ENCODE assay signal across 1 cellular context in the genomic region with DNA sequence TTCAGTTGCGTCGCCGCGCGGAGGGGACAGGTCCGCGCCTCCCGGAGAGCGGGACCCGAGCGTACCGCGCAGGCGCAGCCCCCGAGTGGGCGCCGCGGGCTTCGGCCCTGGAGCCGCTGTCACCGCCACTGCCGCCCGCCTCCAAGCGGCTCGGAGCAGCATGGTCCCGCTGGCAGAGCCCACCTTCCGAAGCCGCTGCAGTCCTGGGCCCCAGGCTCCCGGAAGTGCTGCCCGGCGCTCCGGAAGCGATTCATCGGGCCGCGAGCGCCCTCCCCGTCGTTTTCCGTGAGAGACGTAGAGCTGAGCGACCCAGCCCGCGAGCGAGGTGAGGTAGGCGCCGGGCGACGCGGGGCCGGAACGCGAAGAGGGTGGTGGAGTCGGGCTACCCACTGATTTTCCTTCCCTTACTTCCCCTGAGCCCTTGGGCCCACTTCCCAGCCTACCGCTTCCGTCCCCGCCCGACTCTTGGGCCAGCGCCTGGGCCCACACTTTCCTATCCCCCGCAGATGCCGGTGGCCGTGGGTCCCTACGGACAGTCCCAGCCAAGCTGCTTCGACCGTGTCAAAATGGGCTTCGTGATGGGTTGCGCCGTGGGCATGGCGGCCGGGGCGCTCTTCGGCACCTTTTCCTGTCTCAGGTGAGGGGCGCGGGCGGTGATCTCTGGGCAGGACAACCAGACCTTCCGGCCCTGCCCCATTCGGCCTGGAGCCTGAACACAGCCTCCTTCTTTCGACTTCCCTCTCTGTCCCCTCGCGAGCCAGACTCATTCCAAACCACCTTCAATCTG.
TF ChIP-seq lines count a peak whose summit lies in the region.

A gene (minus strand): TSS at position 226 of the 787 bp plus-strand sequence. CDS start 64 bp downstream, at position 162.
A gene (plus strand): TSS at position 279 of the 787 bp plus-strand sequence. CDS start 228 bp downstream, at position 507.

TF ChIP-seq in GM12878, 131 proteins besides CTCF, POLR2A, EP300 and RAD21 (continued from another document and continues in another):
- TF ChIP-seq, protein P1, sequence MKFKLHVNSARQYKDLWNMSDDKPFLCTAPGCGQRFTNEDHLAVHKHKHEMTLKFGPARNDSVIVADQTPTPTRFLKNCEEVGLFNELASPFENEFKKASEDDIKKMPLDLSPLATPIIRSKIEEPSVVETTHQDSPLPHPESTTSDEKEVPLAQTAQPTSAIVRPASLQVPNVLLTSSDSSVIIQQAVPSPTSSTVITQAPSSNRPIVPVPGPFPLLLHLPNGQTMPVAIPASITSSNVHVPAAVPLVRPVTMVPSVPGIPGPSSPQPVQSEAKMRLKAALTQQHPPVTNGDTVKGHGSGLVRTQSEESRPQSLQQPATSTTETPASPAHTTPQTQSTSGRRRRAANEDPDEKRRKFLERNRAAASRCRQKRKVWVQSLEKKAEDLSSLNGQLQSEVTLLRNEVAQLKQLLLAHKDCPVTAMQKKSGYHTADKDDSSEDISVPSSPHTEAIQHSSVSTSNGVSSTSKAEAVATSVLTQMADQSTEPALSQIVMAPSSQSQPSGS (IDR thresholded peaks at IDR 0.05; ENCODE audit: low read length): no peak
- no peak for TF ChIP-seq TCF3 (IDR thresholded peaks at IDR 0.05; ENCODE audit: borderline replicate concordance, insufficient read depth, low read depth, low read length)
- no peak for TF ChIP-seq NRF1 (conservative IDR thresholded peaks at IDR 0.05; ENCODE audit: low read depth, low read length)
- TF ChIP-seq, protein P2, sequence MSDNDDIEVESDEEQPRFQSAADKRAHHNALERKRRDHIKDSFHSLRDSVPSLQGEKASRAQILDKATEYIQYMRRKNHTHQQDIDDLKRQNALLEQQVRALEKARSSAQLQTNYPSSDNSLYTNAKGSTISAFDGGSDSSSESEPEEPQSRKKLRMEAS (IDR thresholded peaks at IDR 0.05; ENCODE audit: low read depth, low read length): no peak; the same call in 1 of the 2 replicates
- TF ChIP-seq SMC3 (IDR thresholded peaks at IDR 0.05; ENCODE audit: borderline replicate concordance, low read length): 0 out of 2 replicates have a peak, but pooled peaks have one; percentile 0
- peak; percentile 71 for TF ChIP-seq HCFC1 (IDR thresholded peaks at IDR 0.05; ENCODE audit: low read length)
- TF ChIP-seq SIX5 (IDR thresholded peaks at IDR 0.05; ENCODE audit: low read depth, low read length, severe bottlenecking): peak; percentile 53
- TF ChIP-seq BCL11A (IDR thresholded peaks at IDR 0.05; ENCODE audit: low read depth, low read length): no peak
- peak; percentile 38; the same call in 1 of the 2 replicates for TF ChIP-seq FOXK2 (IDR thresholded peaks at IDR 0.05)
- TF ChIP-seq CREM (IDR thresholded peaks at IDR 0.05; ENCODE audit: low read depth): peak; percentile 98
- TF ChIP-seq, protein P3, sequence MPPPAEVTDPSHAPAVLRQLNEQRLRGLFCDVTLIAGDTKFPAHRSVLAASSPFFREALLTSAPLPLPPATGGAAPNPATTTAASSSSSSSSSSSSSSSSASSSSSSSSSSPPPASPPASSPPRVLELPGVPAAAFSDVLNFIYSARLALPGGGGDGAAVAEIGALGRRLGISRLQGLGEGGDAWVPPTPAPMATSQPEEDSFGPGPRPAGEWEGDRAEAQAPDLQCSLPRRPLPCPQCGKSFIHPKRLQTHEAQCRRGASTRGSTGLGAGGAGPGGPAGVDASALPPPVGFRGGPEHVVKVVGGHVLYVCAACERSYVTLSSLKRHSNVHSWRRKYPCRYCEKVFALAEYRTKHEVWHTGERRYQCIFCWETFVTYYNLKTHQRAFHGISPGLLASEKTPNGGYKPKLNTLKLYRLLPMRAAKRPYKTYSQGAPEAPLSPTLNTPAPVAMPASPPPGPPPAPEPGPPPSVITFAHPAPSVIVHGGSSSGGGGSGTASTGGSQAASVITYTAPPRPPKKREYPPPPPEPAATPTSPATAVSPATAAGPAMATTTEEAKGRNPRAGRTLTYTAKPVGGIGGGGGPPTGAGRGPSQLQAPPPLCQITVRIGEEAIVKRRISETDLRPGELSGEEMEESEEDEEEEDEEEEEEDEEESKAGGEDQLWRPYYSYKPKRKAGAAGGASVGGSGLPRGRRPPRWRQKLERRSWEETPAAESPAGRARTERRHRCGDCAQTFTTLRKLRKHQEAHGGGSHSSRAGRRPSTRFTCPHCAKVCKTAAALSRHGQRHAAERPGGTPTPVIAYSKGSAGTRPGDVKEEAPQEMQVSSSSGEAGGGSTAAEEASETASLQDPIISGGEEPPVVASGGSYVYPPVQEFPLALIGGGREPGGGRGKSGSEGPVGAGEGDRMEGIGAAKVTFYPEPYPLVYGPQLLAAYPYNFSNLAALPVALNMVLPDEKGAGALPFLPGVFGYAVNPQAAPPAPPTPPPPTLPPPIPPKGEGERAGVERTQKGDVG (CRISPR knock-in tag; IDR thresholded peaks at IDR 0.05): no peak
- TF ChIP-seq ZNF384 (IDR thresholded peaks at IDR 0.05; ENCODE audit: borderline replicate concordance, low read depth, low read length): no peak
- TF ChIP-seq, protein P4, sequence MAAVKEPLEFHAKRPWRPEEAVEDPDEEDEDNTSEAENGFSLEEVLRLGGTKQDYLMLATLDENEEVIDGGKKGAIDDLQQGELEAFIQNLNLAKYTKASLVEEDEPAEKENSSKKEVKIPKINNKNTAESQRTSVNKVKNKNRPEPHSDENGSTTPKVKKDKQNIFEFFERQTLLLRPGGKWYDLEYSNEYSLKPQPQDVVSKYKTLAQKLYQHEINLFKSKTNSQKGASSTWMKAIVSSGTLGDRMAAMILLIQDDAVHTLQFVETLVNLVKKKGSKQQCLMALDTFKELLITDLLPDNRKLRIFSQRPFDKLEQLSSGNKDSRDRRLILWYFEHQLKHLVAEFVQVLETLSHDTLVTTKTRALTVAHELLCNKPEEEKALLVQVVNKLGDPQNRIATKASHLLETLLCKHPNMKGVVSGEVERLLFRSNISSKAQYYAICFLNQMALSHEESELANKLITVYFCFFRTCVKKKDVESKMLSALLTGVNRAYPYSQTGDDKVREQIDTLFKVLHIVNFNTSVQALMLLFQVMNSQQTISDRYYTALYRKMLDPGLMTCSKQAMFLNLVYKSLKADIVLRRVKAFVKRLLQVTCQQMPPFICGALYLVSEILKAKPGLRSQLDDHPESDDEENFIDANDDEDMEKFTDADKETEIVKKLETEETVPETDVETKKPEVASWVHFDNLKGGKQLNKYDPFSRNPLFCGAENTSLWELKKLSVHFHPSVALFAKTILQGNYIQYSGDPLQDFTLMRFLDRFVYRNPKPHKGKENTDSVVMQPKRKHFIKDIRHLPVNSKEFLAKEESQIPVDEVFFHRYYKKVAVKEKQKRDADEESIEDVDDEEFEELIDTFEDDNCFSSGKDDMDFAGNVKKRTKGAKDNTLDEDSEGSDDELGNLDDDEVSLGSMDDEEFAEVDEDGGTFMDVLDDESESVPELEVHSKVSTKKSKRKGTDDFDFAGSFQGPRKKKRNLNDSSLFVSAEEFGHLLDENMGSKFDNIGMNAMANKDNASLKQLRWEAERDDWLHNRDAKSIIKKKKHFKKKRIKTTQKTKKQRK (IDR thresholded peaks at IDR 0.05; ENCODE audit: low read depth, low read length): no peak
- peak; percentile 99 for TF ChIP-seq NR2C1 (IDR thresholded peaks at IDR 0.05)
- peak; percentile 89; the same call in 1 of the 2 replicates for TF ChIP-seq LARP7 (IDR thresholded peaks at IDR 0.05)
- TF ChIP-seq BACH1 (IDR thresholded peaks at IDR 0.05; ENCODE audit: borderline replicate concordance): peak; percentile 23
- TF ChIP-seq, protein P5, sequence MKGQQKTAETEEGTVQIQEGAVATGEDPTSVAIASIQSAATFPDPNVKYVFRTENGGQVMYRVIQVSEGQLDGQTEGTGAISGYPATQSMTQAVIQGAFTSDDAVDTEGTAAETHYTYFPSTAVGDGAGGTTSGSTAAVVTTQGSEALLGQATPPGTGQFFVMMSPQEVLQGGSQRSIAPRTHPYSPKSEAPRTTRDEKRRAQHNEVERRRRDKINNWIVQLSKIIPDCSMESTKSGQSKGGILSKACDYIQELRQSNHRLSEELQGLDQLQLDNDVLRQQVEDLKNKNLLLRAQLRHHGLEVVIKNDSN (IDR thresholded peaks at IDR 0.05; ENCODE audit: borderline replicate concordance, extremely low read length, insufficient read depth, low read depth, low read length): no peak
- no peak for TF ChIP-seq MYB (IDR thresholded peaks at IDR 0.05; ENCODE audit: borderline replicate concordance, low read depth, low read length)
- no peak for TF ChIP-seq ZNF622 (IDR thresholded peaks at IDR 0.05)
- TF ChIP-seq MYC (IDR thresholded peaks at IDR 0.05; ENCODE audit: insufficient read depth, insufficient read length, insufficient replicate concordance, low read length, severe bottlenecking): no peak
- TF ChIP-seq SMAD5 (IDR thresholded peaks at IDR 0.05; ENCODE audit: low read depth): no peak
- TF ChIP-seq STAT3 (IDR thresholded peaks at IDR 0.05; ENCODE audit: low read depth, low read length): no peak
- TF ChIP-seq SPI1 (IDR thresholded peaks at IDR 0.05; ENCODE audit: borderline replicate concordance, insufficient read depth, low read depth, low read length): no peak
- TF ChIP-seq POLR2AphosphoS2 (IDR thresholded peaks at IDR 0.05; ENCODE audit: low read depth, low read length): peak; percentile 76; the same call in 1 of the 2 replicates
- peak; percentile 98 for TF ChIP-seq GABPA (IDR thresholded peaks at IDR 0.05; ENCODE audit: low read depth)
- no peak for TF ChIP-seq JUND (IDR thresholded peaks at IDR 0.05; ENCODE audit: low read depth, low read length)
- TF ChIP-seq NR2C2 (IDR thresholded peaks at IDR 0.05; ENCODE audit: borderline replicate concordance, control insufficient read depth, insufficient read length, low read depth): peak; percentile 83
- no peak; the same call in 1 of the 2 replicates for TF ChIP-seq SMARCA5 (IDR thresholded peaks at IDR 0.05)
- TF ChIP-seq STAT1 (conservative IDR thresholded peaks at IDR 0.05): no peak
- TF ChIP-seq, protein P6, sequence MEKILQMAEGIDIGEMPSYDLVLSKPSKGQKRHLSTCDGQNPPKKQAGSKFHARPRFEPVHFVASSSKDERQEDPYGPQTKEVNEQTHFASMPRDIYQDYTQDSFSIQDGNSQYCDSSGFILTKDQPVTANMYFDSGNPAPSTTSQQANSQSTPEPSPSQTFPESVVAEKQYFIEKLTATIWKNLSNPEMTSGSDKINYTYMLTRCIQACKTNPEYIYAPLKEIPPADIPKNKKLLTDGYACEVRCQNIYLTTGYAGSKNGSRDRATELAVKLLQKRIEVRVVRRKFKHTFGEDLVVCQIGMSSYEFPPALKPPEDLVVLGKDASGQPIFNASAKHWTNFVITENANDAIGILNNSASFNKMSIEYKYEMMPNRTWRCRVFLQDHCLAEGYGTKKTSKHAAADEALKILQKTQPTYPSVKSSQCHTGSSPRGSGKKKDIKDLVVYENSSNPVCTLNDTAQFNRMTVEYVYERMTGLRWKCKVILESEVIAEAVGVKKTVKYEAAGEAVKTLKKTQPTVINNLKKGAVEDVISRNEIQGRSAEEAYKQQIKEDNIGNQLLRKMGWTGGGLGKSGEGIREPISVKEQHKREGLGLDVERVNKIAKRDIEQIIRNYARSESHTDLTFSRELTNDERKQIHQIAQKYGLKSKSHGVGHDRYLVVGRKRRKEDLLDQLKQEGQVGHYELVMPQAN (conservative IDR thresholded peaks at IDR 0.05): peak; percentile 89
- TF ChIP-seq CEBPB (IDR thresholded peaks at IDR 0.05; ENCODE audit: borderline replicate concordance in 1 of 2, low read depth in 2 of 2, low read length in 2 of 2): no peak
- TF ChIP-seq MXI1 (IDR thresholded peaks at IDR 0.05; ENCODE audit: low read depth, low read length): peak; percentile 68
- TF ChIP-seq CHD1 (IDR thresholded peaks at IDR 0.05; ENCODE audit: low read depth, low read length): no peak
- TF ChIP-seq, protein P7, sequence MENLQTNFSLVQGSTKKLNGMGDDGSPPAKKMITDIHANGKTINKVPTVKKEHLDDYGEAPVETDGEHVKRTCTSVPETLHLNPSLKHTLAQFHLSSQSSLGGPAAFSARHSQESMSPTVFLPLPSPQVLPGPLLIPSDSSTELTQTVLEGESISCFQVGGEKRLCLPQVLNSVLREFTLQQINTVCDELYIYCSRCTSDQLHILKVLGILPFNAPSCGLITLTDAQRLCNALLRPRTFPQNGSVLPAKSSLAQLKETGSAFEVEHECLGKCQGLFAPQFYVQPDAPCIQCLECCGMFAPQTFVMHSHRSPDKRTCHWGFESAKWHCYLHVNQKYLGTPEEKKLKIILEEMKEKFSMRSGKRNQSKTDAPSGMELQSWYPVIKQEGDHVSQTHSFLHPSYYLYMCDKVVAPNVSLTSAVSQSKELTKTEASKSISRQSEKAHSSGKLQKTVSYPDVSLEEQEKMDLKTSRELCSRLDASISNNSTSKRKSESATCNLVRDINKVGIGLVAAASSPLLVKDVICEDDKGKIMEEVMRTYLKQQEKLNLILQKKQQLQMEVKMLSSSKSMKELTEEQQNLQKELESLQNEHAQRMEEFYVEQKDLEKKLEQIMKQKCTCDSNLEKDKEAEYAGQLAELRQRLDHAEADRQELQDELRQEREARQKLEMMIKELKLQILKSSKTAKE (IDR thresholded peaks at IDR 0.05; ENCODE audit: low read depth, poor library complexity, severe bottlenecking): no peak
- peak; percentile 46 for TF ChIP-seq DPF2 (IDR thresholded peaks at IDR 0.05)
- TF ChIP-seq FOXM1 (IDR thresholded peaks at IDR 0.05; ENCODE audit: low read depth, low read length): no peak
- TF ChIP-seq MTA3 (IDR thresholded peaks at IDR 0.05; ENCODE audit: borderline replicate concordance, low read length): no peak
- peak; percentile 61 for TF ChIP-seq GATAD2B (conservative IDR thresholded peaks at IDR 0.05; ENCODE audit: low read depth)
- TF ChIP-seq ZNF217 (IDR thresholded peaks at IDR 0.05): no peak
- 0 out of 2 replicates have a peak, but pooled peaks have one; percentile 50 for TF ChIP-seq ASH2L (IDR thresholded peaks at IDR 0.05; ENCODE audit: borderline replicate concordance, low read depth)
- TF ChIP-seq, protein P8, sequence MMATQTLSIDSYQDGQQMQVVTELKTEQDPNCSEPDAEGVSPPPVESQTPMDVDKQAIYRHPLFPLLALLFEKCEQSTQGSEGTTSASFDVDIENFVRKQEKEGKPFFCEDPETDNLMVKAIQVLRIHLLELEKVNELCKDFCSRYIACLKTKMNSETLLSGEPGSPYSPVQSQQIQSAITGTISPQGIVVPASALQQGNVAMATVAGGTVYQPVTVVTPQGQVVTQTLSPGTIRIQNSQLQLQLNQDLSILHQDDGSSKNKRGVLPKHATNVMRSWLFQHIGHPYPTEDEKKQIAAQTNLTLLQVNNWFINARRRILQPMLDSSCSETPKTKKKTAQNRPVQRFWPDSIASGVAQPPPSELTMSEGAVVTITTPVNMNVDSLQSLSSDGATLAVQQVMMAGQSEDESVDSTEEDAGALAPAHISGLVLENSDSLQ (IDR thresholded peaks at IDR 0.05): peak; percentile 81
- TF ChIP-seq SP1 (IDR thresholded peaks at IDR 0.05; ENCODE audit: low read depth, low read length): no peak
- TF ChIP-seq SIN3A (IDR thresholded peaks at IDR 0.05; ENCODE audit: low read depth, low read length): 0 out of 2 replicates have a peak, but pooled peaks have one; percentile 31
- TF ChIP-seq NBN (IDR thresholded peaks at IDR 0.05): peak; percentile 89
- TF ChIP-seq ATF7 (IDR thresholded peaks at IDR 0.05; ENCODE audit: low read depth): peak; percentile 28; the same call in 1 of the 2 replicates
- TF ChIP-seq POLR2AphosphoS5 (IDR thresholded peaks at IDR 0.05; ENCODE audit: low read length): peak; percentile 78; the same call in 1 of the 2 replicates
